8 cellular contexts compared by ENCODE assay signal in the genomic region with DNA sequence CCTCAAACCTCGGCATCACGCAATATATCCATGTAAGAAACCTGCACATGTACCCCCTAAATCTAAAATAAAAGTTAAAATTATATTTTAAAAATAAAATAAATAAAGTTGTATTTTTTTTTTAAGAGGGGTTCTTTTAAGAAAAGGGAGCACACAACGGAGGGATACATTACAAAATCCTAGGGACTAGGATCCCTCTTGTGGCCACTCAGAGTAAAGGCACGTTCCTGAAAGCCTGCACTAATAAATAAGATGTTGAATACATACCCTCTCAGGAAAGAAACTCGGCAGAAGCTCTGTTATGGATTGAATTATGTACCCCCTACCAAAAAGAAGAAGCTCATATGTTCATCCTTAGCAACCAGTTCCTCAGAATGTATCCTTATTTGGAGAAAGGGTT. TPM values are rescaled to one million over a fixed set of nuclear protein-coding genes. Genes with fewer than 3 reads are reported as not detected.
A peak's percentile ranks its signal among the peaks of the same experiment; 100 is the strongest.
DNase-seq lines count a peak whose midpoint lies in the region; ATAC-seq and TF ChIP-seq lines count a peak whose summit lies in the region.

No MANE protein-coding gene starts in this region.

- DNase-seq in Caco-2 (no peak), MV-4-11 (lab: John Stamatoyannopoulos, UW) (peak; percentile 4), brain microvascular endothelial cell (peak; percentile 5), aorta (no peak)
- DNase-seq in activated CD4-positive, alpha-beta memory T cell treated with anti-CD3 and anti-CD28 coated beads, Interleukin-2, amount 10 ng/mL, durations not matched to agents 7 days and 5 days = no peak
- DNase-seq in stimulated activated naive CD8-positive, alpha-beta T cell treated with anti-CD3 and anti-CD28 coated beads, Interleukin-15, Interleukin-2, amounts not matched to agents 100 U/mL and 50 U/mL, for 24 hours = no peak

- H3K27me3 ChIP-seq in Caco-2 (replicated peaks; ENCODE audit: control insufficient read depth, insufficient read depth, low read length) (no peaks in the 10 kb centered on the region), brain microvascular endothelial cell (replicated peaks) (no peaks in the 10 kb centered on the region), aorta (ENCODE audit: control insufficient read depth in 1 of 2, insufficient read depth in 2 of 2, low read length in 1 of 2) (no peaks in the 10 kb centered on the region)

- H3K4me1 ChIP-seq in Caco-2 (no peaks in the 10 kb centered on the region), aorta (ENCODE audit: control insufficient read depth in 1 of 2, insufficient read depth in 2 of 2, low read length in 2 of 2) (no peaks in the 10 kb centered on the region)

- ATAC-seq in GM18909 (IDR thresholded peaks at IDR 0.05; ENCODE audit: poor library complexity, unreplicated experiment) (peak; percentile 88), aorta (ENCODE audit: low FRiP score) (no peak)
- no peak for ATAC-seq in stimulated activated naive CD8-positive, alpha-beta T cell treated with anti-CD3 and anti-CD28 coated beads, Interleukin-15, Interleukin-2, amounts not matched to agents 100 U/mL and 50 U/mL, for 24 hours

- H3K4me3 Mint-ChIP-seq in Caco-2 (ENCODE audit: unreplicated experiment) (no peak overlapping the region), nephron (no peak overlapping the region)
- H3K4me3 Mint-ChIP-seq in activated CD4-positive, alpha-beta memory T cell treated with anti-CD3 and anti-CD28 coated beads, Interleukin-2, amount 10 ng/mL, durations not matched to agents 7 days and 5 days = no peak overlapping the region

- no peaks in the 10 kb centered on the region for H3K36me3 Mint-ChIP-seq in Caco-2 (ENCODE audit: insufficient read depth, unreplicated experiment)
- no peaks in the 10 kb centered on the region for H3K36me3 Mint-ChIP-seq in nephron (ENCODE audit: low read depth)
- H3K36me3 Mint-ChIP-seq in activated CD4-positive, alpha-beta memory T cell treated with anti-CD3 and anti-CD28 coated beads, Interleukin-2, amount 10 ng/mL, durations not matched to agents 7 days and 5 days (ENCODE audit: low read depth) = no peaks in the 10 kb centered on the region

- peak; percentile 33 to 45 for TF ChIP-seq CTCF in Caco-2 (IDR thresholded peaks at IDR 0.05; ENCODE audit: insufficient read depth in 1 of 2, low read depth in 1 of 2, low read length in 1 of 2, severe bottlenecking in 1 of 2, unreplicated experiment in 1 of 2)
- peak; percentile 70 for TF ChIP-seq CTCF in brain microvascular endothelial cell (IDR thresholded peaks at IDR 0.05; ENCODE audit: low read depth, low read length, missing control alignments)
- peak; percentile 68 to 81 (median 74) for TF ChIP-seq CTCF in nephron (IDR thresholded peaks at IDR 0.05; ENCODE audit: unreplicated experiment in 3 of 3)

- H3K4me1 Mint-ChIP-seq in Caco-2 (ENCODE audit: low read depth, unreplicated experiment) (no peaks in the 10 kb centered on the region), nephron (no peaks in the 10 kb centered on the region)
- H3K4me1 Mint-ChIP-seq in activated CD4-positive, alpha-beta memory T cell treated with anti-CD3 and anti-CD28 coated beads, Interleukin-2, amount 10 ng/mL, durations not matched to agents 7 days and 5 days = no peaks in the 10 kb centered on the region

- no peaks in the 10 kb centered on the region for H3K36me3 ChIP-seq in Caco-2 (ENCODE audit: control insufficient read depth, insufficient read depth, low read length)
- no peaks in the 10 kb centered on the region for H3K36me3 ChIP-seq in brain microvascular endothelial cell (replicated peaks)
- H3K36me3 ChIP-seq in aorta (ENCODE audit: control insufficient read depth in 1 of 2, insufficient read depth in 2 of 2, low read length in 1 of 2) = no peaks in the 10 kb centered on the region

- intact Hi-C loops in Caco-2 (cut with micrococcal nuclease; ENCODE audit: unreplicated experiment) = loop anchor here (10.0 kb wide), 1 partner anchor 212 kb away; no protein-coding TSS in a partner anchor
- intact Hi-C loops in aorta (cut with DNase I) = no loop called here

- POLR2A ChIA-PET in Caco-2 (lab: Charles Lee) = no interaction called here
- POLR2A ChIA-PET in activated CD4-positive, alpha-beta memory T cell treated with anti-CD3 and anti-CD28 coated beads, Interleukin-2, amount 10 ng/mL, durations not matched to agents 7 days and 5 days (lab: Charles Lee) = no interaction called here

- 39 to 41% methylated on average over 5 of the region's 5 CpGs for WGBS in aorta, 2 donors

- H3K27ac ChIP-seq in brain microvascular endothelial cell = no peak overlapping the region
- H3K27ac ChIP-seq in aorta (ENCODE audit: low read depth in 1 of 2, low read length in 2 of 2) = no peak overlapping the region

- H3K27ac Mint-ChIP-seq in Caco-2 (ENCODE audit: unreplicated experiment) (no peak overlapping the region), nephron (no peak overlapping the region)
- H3K27ac Mint-ChIP-seq in activated CD4-positive, alpha-beta memory T cell treated with anti-CD3 and anti-CD28 coated beads, Interleukin-2, amount 10 ng/mL, durations not matched to agents 7 days and 5 days = no peak overlapping the region

- in situ Hi-C loops in brain microvascular endothelial cell (cut with HindIII; ENCODE audit: low pct_ligation_motif_present, low sequenced_read_pairs) = no loop called here

- no peaks in the 10 kb centered on the region for H3K9me3 Mint-ChIP-seq in Caco-2 (ENCODE audit: unreplicated experiment)
- H3K9me3 Mint-ChIP-seq in nephron = no peaks in the 10 kb centered on the region
- no peaks in the 10 kb centered on the region for H3K9me3 Mint-ChIP-seq in activated CD4-positive, alpha-beta memory T cell treated with anti-CD3 and anti-CD28 coated beads, Interleukin-2, amount 10 ng/mL, durations not matched to agents 7 days and 5 days

- BruUV-seq in Caco-2 (replicated peaks; lab: Mats Ljungman, UMichigan) = no TSS peak

- H3K4me3 ChIP-seq in Caco-2 (ENCODE audit: low read depth, low read length) (no peak overlapping the region), brain microvascular endothelial cell (ENCODE audit: low read depth, low read length) (no peak overlapping the region), aorta (ENCODE audit: low read length in 2 of 2) (no peak overlapping the region)

- peaks cover 5% of the 10 kb centered on the region for H3K27me3 Mint-ChIP-seq in Caco-2 (ENCODE audit: insufficient read depth, unreplicated experiment)
- H3K27me3 Mint-ChIP-seq in nephron (ENCODE audit: low read depth) = no peaks in the 10 kb centered on the region
- peaks cover 3% of the 10 kb centered on the region for H3K27me3 Mint-ChIP-seq in activated CD4-positive, alpha-beta memory T cell treated with anti-CD3 and anti-CD28 coated beads, Interleukin-2, amount 10 ng/mL, durations not matched to agents 7 days and 5 days

- H3K9me3 ChIP-seq in Caco-2 (no peaks in the 10 kb centered on the region), aorta (ENCODE audit: control insufficient read depth, low read length) (no peaks in the 10 kb centered on the region)

- CTCF ChIA-PET in Caco-2 (lab: Charles Lee) = interaction anchor here (0.7 kb wide), 1 partner anchor 651 kb away, joined by 3 read pairs; no protein-coding TSS in a partner anchor
- CTCF ChIA-PET in activated CD4-positive, alpha-beta memory T cell treated with anti-CD3 and anti-CD28 coated beads, Interleukin-2, amount 10 ng/mL, durations not matched to agents 7 days and 5 days (lab: Charles Lee) = no interaction called here

RNA-seq across cellular contexts. Expression of a gene that starts 50.9 kb away (rescaled TPM):
- total RNA-seq in Caco-2 (2022) = 185 and 187 TPM in 2 replicates
- 10 to 100 TPM; 34.8 to 35.0 TPM for total RNA-seq in activated CD4-positive, alpha-beta memory T cell treated with anti-CD3 and anti-CD28 coated beads, Interleukin-2, amount 10 ng/mL, durations not matched to agents 7 days and 5 days
- 10 to 100 TPM; 66.5 to 74.0 TPM for total RNA-seq in aorta
- polyA plus RNA-seq in aorta = 100 to 1,000 TPM in 1 of 2 donors, 10 to 100 TPM in 1; 98.0 to 105 TPM

Comparison
In these comparisons a context has a peak if more than half of its experiments do, and no peak if none do; other contexts are left out.
1. DNase-seq: peak in MV-4-11 (single experiment) and brain microvascular endothelial cell (single experiment); none in Caco-2 (0 of 2), activated CD4-positive, alpha-beta memory T cell treated with anti-CD3 and anti-CD28 coated beads, Interleukin-2, amount 10 ng/mL, durations not matched to agents 7 days and 5 days (single experiment), stimulated activated naive CD8-positive, alpha-beta T cell treated with anti-CD3 and anti-CD28 coated beads, Interleukin-15, Interleukin-2, amounts not matched to agents 100 U/mL and 50 U/mL, for 24 hours (single experiment) and aorta (0 of 2).
2. Peak in every context shown above with its lines, with median percentiles within 50 percentile points of each other: CTCF ChIP-seq.